In genomic region chr15:77507911-77508310, GRCh38 we compare ENCODE assay signal across 10 cellular contexts.
DNase-seq lines count a peak whose midpoint lies in the region; ATAC-seq, FAIRE-seq and TF ChIP-seq lines count a peak whose summit lies in the region.
"Had no signal": no experiment of that assay in that cellular context is flagged by ENCODE, and none has a peak within 500 bp of the region (broad histone marks: within the 10 kb centered on the region; RNA-seq: fewer than 3 reads in every experiment).

No MANE protein-coding gene starts in this region.

- no peaks in the 10 kb centered on the region for H3K27me3 ChIP-seq in brain microvascular endothelial cell (replicated peaks)
- H3K27me3 ChIP-seq in sigmoid colon: no peaks in the 10 kb centered on the region

- TF ChIP-seq EP300 in sigmoid colon (IDR thresholded peaks at IDR 0.05): no peak

- in situ Hi-C loops in brain microvascular endothelial cell (cut with HindIII; ENCODE audit: low pct_ligation_motif_present, low sequenced_read_pairs): no loop called here

- H3K4me3 ChIP-seq in brain microvascular endothelial cell (ENCODE audit: low read depth, low read length) (no peak overlapping the region), sigmoid colon (no peak overlapping the region)

- intact Hi-C loops in sigmoid colon (cut with DNase I): no loop called here

- ATAC-seq in GM21526 (IDR thresholded peaks at IDR 0.05; ENCODE audit: low FRiP score, unreplicated experiment): no peak
- ATAC-seq in HG02610 (IDR thresholded peaks at IDR 0.05; ENCODE audit: unreplicated experiment): no peak
- no peak for ATAC-seq in HG02852 (IDR thresholded peaks at IDR 0.05; ENCODE audit: unreplicated experiment)
- ATAC-seq: activated T-helper 17 cell treated with anti-CD3 and anti-CD28 coated beads, Interleukin-2, amount 50 U/mL, for 72 hours; natural killer cell had no signal

- H3K36me3 ChIP-seq in brain microvascular endothelial cell (replicated peaks): no peaks in the 10 kb centered on the region
- H3K36me3 ChIP-seq in sigmoid colon: no peaks in the 10 kb centered on the region

- 35 to 50% methylated on average over 6 of the region's 6 CpGs for WGBS in sigmoid colon, 2 donors

- FAIRE-seq in GM12891 (lab: Jason Lieb, UNC): peak; percentile 76

- H3K4me1 ChIP-seq in sigmoid colon: peaks cover 0 to 34% (median 28%) of the 10 kb centered on the region in 4 donors

- TF ChIP-seq CTCF in brain microvascular endothelial cell (IDR thresholded peaks at IDR 0.05; ENCODE audit: low read depth, low read length, missing control alignments): no peak
- no peak for TF ChIP-seq CTCF in sigmoid colon (IDR thresholded peaks at IDR 0.05)

- no peak for TF ChIP-seq POLR2A in GM12891 (IDR thresholded peaks at IDR 0.05; ENCODE audit: low read depth, low read length)
- TF ChIP-seq POLR2A in sigmoid colon (IDR thresholded peaks at IDR 0.05): no peak

- DNase-seq in GM12891 (ENCODE audit: insufficient read length, low spot score) (no peak), brain microvascular endothelial cell (no peak), iris pigment epithelial cell (ENCODE audit: low read depth) (peak; percentile 58), sigmoid colon (peak; percentile 60), mesenteric fat pad (ENCODE audit: low spot score) (no peak)
- DNase-seq: natural killer cell had no signal

- no peaks in the 10 kb centered on the region for H3K9me3 ChIP-seq in sigmoid colon

- H3K27ac ChIP-seq in brain microvascular endothelial cell: peak overlapping the region; percentile 57
- peak overlapping the region; percentile 49 to 77 (median 56) for H3K27ac ChIP-seq in sigmoid colon

TF ChIP-seq in GM12891, 5 proteins besides CTCF, POLR2A, EP300 and RAD21:
- no peak for TF ChIP-seq SPI1 (IDR thresholded peaks at IDR 0.05; ENCODE audit: low read depth, low read length)
- TF ChIP-seq POLR2AphosphoS5 (IDR thresholded peaks at IDR 0.05; ENCODE audit: low read depth, low read length): no peak
- no peak for TF ChIP-seq POU2F2 (IDR thresholded peaks at IDR 0.05; ENCODE audit: low read depth, low read length)
- TF ChIP-seq PAX5 (IDR thresholded peaks at IDR 0.05; ENCODE audit: insufficient read depth, low read length, severe bottlenecking): no peak
- TF ChIP-seq TAF1 (IDR thresholded peaks at IDR 0.05; ENCODE audit: low read depth, low read length): no peak

Comparison
In these comparisons a context has a peak if more than half of its experiments do, and no peak if none do; other contexts are left out.
1. DNase-seq: peak in iris pigment epithelial cell (single experiment) and sigmoid colon (single experiment); none in GM12891 (single experiment), brain microvascular endothelial cell (single experiment) and mesenteric fat pad (single experiment).